ENCODE assay signal across 9 cellular contexts in the genomic region with DNA sequence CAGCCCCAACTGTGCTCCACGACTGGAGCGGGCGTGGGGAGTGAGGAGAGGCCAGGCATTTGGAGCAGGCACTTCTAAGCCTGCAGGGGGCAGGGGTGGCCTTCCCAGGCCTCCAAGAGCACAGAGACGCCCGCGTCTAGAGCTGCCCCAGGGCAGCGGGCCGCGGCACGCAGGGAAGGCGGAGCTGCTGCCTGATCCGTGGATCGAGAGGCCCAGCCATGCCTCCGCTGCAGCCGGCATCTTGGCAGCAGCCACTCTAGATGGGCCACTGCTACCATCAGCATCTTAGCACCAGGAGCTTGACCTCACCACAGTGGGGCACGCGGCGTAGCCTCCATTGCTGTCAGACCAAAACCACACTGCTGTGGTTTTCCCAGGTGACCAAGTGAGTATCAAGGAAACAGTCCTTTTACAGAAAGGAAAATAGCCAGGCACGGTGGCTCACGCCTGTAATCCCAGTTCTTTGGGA. TPM values are rescaled to one million over a fixed set of nuclear protein-coding genes. Genes with fewer than 3 reads are reported as not detected.
DNase-seq lines count a peak whose midpoint lies in the region; ATAC-seq, FAIRE-seq and TF ChIP-seq lines count a peak whose summit lies in the region.
"Had no signal": no experiment of that assay in that cellular context is flagged by ENCODE, and none has a peak within 500 bp of the region (broad histone marks: within the 10 kb centered on the region; RNA-seq: fewer than 3 reads in every experiment).

No MANE protein-coding gene starts in this region.

- H3K4me3 ChIP-seq in ascending aorta (peak overlapping the region in 1 of 2 donors; percentile 11), small intestine (ENCODE audit: low read depth in 1 of 2, low read length in 2 of 2) (no peak overlapping the region)

- H3K9me3 ChIP-seq in ascending aorta, result no peaks in the 10 kb centered on the region
- H3K9me3 ChIP-seq in small intestine (ENCODE audit: control insufficient read depth, low read depth), result no peaks in the 10 kb centered on the region

- POLR2A ChIA-PET in RWPE1 (lab: Yijun Ruan, JAX; ENCODE audit: low non-redundant PET), result interaction anchor here (0.5 kb wide), 1 partner anchor 15 kb away, joined by 6 read pairs; no protein-coding TSS in a partner anchor

- 25 to 43% (median 35%) methylated on average over 18 to 20 of the region's 20 CpGs for WGBS in small intestine, 3 donors

- CTCF ChIA-PET in RWPE1 (lab: Yijun Ruan, JAX), result interaction anchor here (0.6 to 1.3 kb wide), 9 partner anchors 9 to 356 kb away, joined by 3 to 8 read pairs (median 3); no protein-coding TSS in a partner anchor

- intact Hi-C loops in Right ventricle myocardium inferior (cut with DNase I), result loop anchor here (2.0 kb wide), 1 partner anchor 106 kb away; no protein-coding TSS in a partner anchor
- intact Hi-C loops in cardiac septum (cut with DNase I), result loop anchor here (2.0 to 5.0 kb wide), 3 partner anchors 20 to 98 kb away; partner anchors contain the start of genes FN3K and WDR45B
- intact Hi-C loops in ascending aorta (cut with DNase I), result loop anchor here (2.0 kb wide), 2 partner anchors 30 to 106 kb away; partner anchors contain the start of gene RAB40B

- no peak for FAIRE-seq in small intestine (lab: Jason Lieb, UNC)

- H3K27me3 ChIP-seq in ascending aorta, result no peaks in the 10 kb centered on the region
- H3K27me3 ChIP-seq in small intestine (ENCODE audit: control insufficient read depth in 2 of 2, insufficient read depth in 2 of 2, low read length in 2 of 2), result no peaks in the 10 kb centered on the region

- no peak overlapping the region for H3K27ac ChIP-seq in RWPE1
- no peak overlapping the region for H3K27ac ChIP-seq in ascending aorta
- H3K27ac ChIP-seq in small intestine (ENCODE audit: low read depth in 1 of 2, low read length in 1 of 2), result no peak overlapping the region
- H3K27ac ChIP-seq: epithelial cell of prostate had no signal

- DNase-seq in Right ventricle myocardium inferior (ENCODE audit: missing footprints), result peak; percentile 79
- DNase-seq in cardiac septum (ENCODE audit: low spot score), result no peak
- DNase-seq in RWPE1 (ENCODE audit: low spot score), result peak; percentile 60
- DNase-seq in ascending aorta (ENCODE audit: low spot score in 2 of 2), result peak in 1 of 2 donors; percentile 73
- peak; percentile 25 for DNase-seq in iPS DF 4.7 (ENCODE audit: extremely low read depth, low spot score)
- peak; percentile 80 for DNase-seq in small intestine
- DNase-seq in T1000 (lab: John Stamatoyannopoulos, UW), result no peak

- H3K36me3 ChIP-seq in ascending aorta (peaks cover 0 to 7% of the 10 kb centered on the region in 2 donors), small intestine (ENCODE audit: control insufficient read depth in 2 of 2, insufficient read depth in 2 of 2, low read length in 2 of 2) (no peaks in the 10 kb centered on the region)

- H3K4me1 ChIP-seq in ascending aorta (peaks cover 0 to 3% of the 10 kb centered on the region in 2 donors), small intestine (ENCODE audit: control insufficient read depth in 2 of 2, insufficient read depth in 1 of 2, low read depth in 1 of 2, low read length in 1 of 2) (no peaks in the 10 kb centered on the region)

- ATAC-seq in Right ventricle myocardium inferior (peak; percentile 87), HG02642 (IDR thresholded peaks at IDR 0.05; ENCODE audit: poor library complexity, unreplicated experiment) (no peak)

- TF ChIP-seq CTCF in RWPE1 (conservative IDR thresholded peaks at IDR 0.05; ENCODE audit: low read depth) (peak; percentile 63), ascending aorta (IDR thresholded peaks at IDR 0.05) (peak; percentile 28 to 61 (median 44))

RNA-seq across cellular contexts. Expression of gene WDR45B, which starts 20.4 kb away (rescaled TPM):
- total RNA-seq in Right ventricle myocardium inferior, result 38.0 TPM
- 45.4 TPM for total RNA-seq in cardiac septum
- total RNA-seq in ascending aorta, result 53.7 TPM
- polyA plus RNA-seq in small intestine, result 10 to 100 TPM; 64.4 to 69.7 (median 68.2) TPM

RNA-seq across cellular contexts. Expression of gene RAB40B, which starts 29.8 kb away (rescaled TPM):
- 19.9 TPM for total RNA-seq in Right ventricle myocardium inferior
- 31.9 TPM for total RNA-seq in cardiac septum
- 9.4 TPM for total RNA-seq in ascending aorta
- polyA plus RNA-seq in small intestine, result 10 to 100 TPM in 1 of 3 donors, 1 to 10 TPM in 2; 8.1 to 18.6 (median 9.3) TPM

RNA-seq across cellular contexts. Expression of gene FN3KRP, which starts 47.8 kb away (rescaled TPM):
- 13.0 TPM for total RNA-seq in Right ventricle myocardium inferior
- total RNA-seq in cardiac septum, result 16.2 TPM
- 21.0 TPM for total RNA-seq in ascending aorta
- polyA plus RNA-seq in small intestine, result 10 to 100 TPM; 20.3 to 27.3 (median 25.8) TPM

Comparison
In these comparisons a context has a peak if more than half of its experiments do, and no peak if none do; other contexts are left out.
1. DNase-seq: peak in Right ventricle myocardium inferior (single experiment), RWPE1 (single experiment), iPS DF 4.7 (single experiment) and small intestine (single experiment); none in cardiac septum (single experiment) and T1000 (single experiment).